In the genomic region with DNA sequence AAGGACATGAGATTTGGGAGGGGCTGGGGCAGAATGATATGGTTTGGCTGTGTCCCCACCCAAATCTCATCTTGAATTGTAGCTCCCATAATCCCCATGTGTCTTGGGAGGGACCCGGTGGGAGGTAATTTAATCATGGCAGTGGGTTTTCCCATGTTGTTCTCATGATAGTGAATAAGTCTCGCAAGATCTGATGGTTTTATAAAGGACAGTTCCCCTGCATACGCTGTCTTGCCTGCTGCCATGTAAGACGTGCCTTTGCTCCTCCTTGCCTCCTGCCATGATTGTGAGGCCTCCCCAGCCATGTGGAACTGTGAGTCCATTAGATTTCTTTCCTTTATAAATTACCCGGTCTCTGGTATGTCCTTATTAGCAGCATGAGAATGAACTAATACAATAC, we compare ENCODE assay signal across 4 cellular contexts. TPM values are rescaled to one million over a fixed set of nuclear protein-coding genes. Genes with fewer than 3 reads are reported as not detected.
"Had no signal": no experiment of that assay in that cellular context is flagged by ENCODE, and none has a peak within 500 bp of the region (broad histone marks: within the 10 kb centered on the region; RNA-seq: fewer than 3 reads in every experiment).

No MANE protein-coding gene starts in this region.

RNA-seq across cellular contexts. Expression of a gene that starts 15.2 kb away (rescaled TPM):
- total RNA-seq: endothelial cell of umbilical vein, epithelial cell of proximal tubule, left ventricle myocardium inferior, mammary epithelial cell had no signal
- polyA plus RNA-seq: endothelial cell of umbilical vein, mammary epithelial cell had no signal
